ENCODE assay signal across 20 cellular contexts in the genomic region with DNA sequence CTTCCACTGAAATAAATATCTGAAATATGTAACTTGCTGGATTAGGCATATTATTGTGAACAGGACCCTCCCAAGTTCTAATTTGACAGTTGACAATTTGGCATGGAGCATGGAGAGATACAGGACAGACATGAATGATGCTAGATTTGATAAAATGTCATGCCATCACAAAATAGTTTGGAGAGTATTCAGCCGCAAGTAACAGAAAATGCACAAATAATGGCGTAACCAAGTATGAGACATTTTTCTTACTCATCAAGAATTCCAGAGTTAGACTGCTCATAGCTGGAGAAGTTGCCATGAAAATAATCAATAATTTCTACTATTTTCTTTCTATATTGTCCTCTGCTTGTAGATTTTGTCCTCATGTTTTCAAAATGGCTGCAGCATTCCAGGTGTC. TPM values are rescaled to one million over a fixed set of nuclear protein-coding genes. Genes with fewer than 3 reads are reported as not detected.
A peak's percentile ranks its signal among the peaks of the same experiment; 100 is the strongest.
DNase-seq lines count a peak whose midpoint lies in the region; ATAC-seq, FAIRE-seq and TF ChIP-seq lines count a peak whose summit lies in the region.
"Had no signal": no experiment of that assay in that cellular context is flagged by ENCODE, and none has a peak within 500 bp of the region (broad histone marks: within the 10 kb centered on the region; RNA-seq: fewer than 3 reads in every experiment).

No MANE protein-coding gene starts in this region.

- H3K4me3 ChIP-seq in AG10803 (ENCODE audit: low read length) (no peak overlapping the region), mammary epithelial cell (replicated peaks in 1 of 3; ENCODE audit: insufficient read depth in 1 of 3, low read depth in 2 of 3, low read length in 3 of 3) (no peak overlapping the region), liver (ENCODE audit: low read depth in 1 of 3, low read length in 3 of 3) (no peak overlapping the region), sigmoid colon (no peak overlapping the region)
- H3K4me3 ChIP-seq: PC-9, SJCRH30 had no signal

- TF ChIP-seq RAD21 in liver (IDR thresholded peaks at IDR 0.05), result no peak

- H3K4me1 Mint-ChIP-seq in HFFc6 (ENCODE audit: low read depth), result peaks cover 54% of the 10 kb centered on the region
- H3K4me1 Mint-ChIP-seq: CD4-positive, alpha-beta memory T cell had no signal

- no peak overlapping the region for H3K9ac ChIP-seq in mammary epithelial cell (ENCODE audit: insufficient read depth, low read length)
- no peak overlapping the region for H3K9ac ChIP-seq in liver (ENCODE audit: low read depth in 1 of 2, low read length in 2 of 2)

- H3K36me3 Mint-ChIP-seq in HFFc6 (ENCODE audit: low read depth), result 0 out of 2 replicates have a peak, but pooled peaks cover 4% of the 10 kb centered on the region
- H3K36me3 Mint-ChIP-seq: CD4-positive, alpha-beta memory T cell had no signal

- dilution Hi-C loops in mammary epithelial cell (cut with HindIII; ENCODE audit: low sequenced_read_pairs), result no loop called here

- H3K4me2 ChIP-seq in mammary epithelial cell (ENCODE audit: insufficient read depth, low read depth, low read length), result no peak overlapping the region
- H3K4me2 ChIP-seq: PC-9 had no signal

- no peak overlapping the region; the same call in 1 of the 2 replicates for H3K4me3 Mint-ChIP-seq in HFFc6
- H3K4me3 Mint-ChIP-seq: CD4-positive, alpha-beta memory T cell; H9 had no signal

- peaks cover 13% of the 10 kb centered on the region; the same call in 1 of the 2 replicates for H3K27me3 Mint-ChIP-seq in HFFc6 (ENCODE audit: insufficient read depth)

- BruUV-seq in mammary epithelial cell (replicated peaks; lab: Mats Ljungman, UMichigan), result no TSS peak

- no peak for TF ChIP-seq POLR2A in sigmoid colon (IDR thresholded peaks at IDR 0.05)
- no peak for TF ChIP-seq POLR2A in GM12892 (IDR thresholded peaks at IDR 0.05; ENCODE audit: low read depth, low read length)

- 49% methylated on average over 2 of the region's 2 CpGs for WGBS in mammary epithelial cell (ENCODE audit: low coverage, missing lambda C conversion rate)
- 96% methylated on average over 2 of the region's 2 CpGs for WGBS in liver
- 97 to 98% methylated on average over 2 of the region's 2 CpGs for WGBS in sigmoid colon, 2 donors

- CTCF ChIA-PET in mammary epithelial cell (lab: Charles Lee; ENCODE audit: low non-redundant PET), result no interaction called here

- ATAC-seq in GM18858 (IDR thresholded peaks at IDR 0.05; ENCODE audit: unreplicated experiment), result no peak

- H3K27ac ChIP-seq in mammary epithelial cell (ENCODE audit: insufficient read depth, low read depth, low read length) (peak overlapping the region; percentile 60), liver (ENCODE audit: low read depth in 1 of 2, low read length in 2 of 2) (no peak overlapping the region), sigmoid colon (no peak overlapping the region)
- H3K27ac ChIP-seq: PC-9, SJCRH30 had no signal

- no peaks in the 10 kb centered on the region for H3K27me3 ChIP-seq in mammary epithelial cell (ENCODE audit: insufficient read depth, low read length)
- no peaks in the 10 kb centered on the region for H3K27me3 ChIP-seq in liver (ENCODE audit: control insufficient read depth in 4 of 4, insufficient read depth in 4 of 4, low read length in 3 of 4)
- H3K27me3 ChIP-seq in sigmoid colon, result no peaks in the 10 kb centered on the region
- H3K27me3 ChIP-seq: SJCRH30 had no signal

- peaks cover 14% of the 10 kb centered on the region for H3K9me3 ChIP-seq in mammary epithelial cell (replicated peaks; ENCODE audit: insufficient read depth, low read length)
- no peaks in the 10 kb centered on the region for H3K9me3 ChIP-seq in liver (ENCODE audit: control insufficient read depth in 4 of 4, low read length in 3 of 4)
- H3K9me3 ChIP-seq in sigmoid colon, result no peaks in the 10 kb centered on the region
- H3K9me3 ChIP-seq: SJCRH30 had no signal

- TF ChIP-seq CTCF in AG10803 (conservative IDR thresholded peaks at IDR 0.05; ENCODE audit: low read length), result no peak
- TF ChIP-seq CTCF in HFFc6 (IDR thresholded peaks at IDR 0.05), result no peak
- TF ChIP-seq CTCF in mammary epithelial cell (conservative IDR thresholded peaks at IDR 0.05 in 1 of 2, IDR thresholded peaks at IDR 0.05 in 1 of 2; ENCODE audit: extremely low read depth in 1 of 2, insufficient read depth in 1 of 2, low read depth in 1 of 2, low read length in 2 of 2), result no peak
- no peak for TF ChIP-seq CTCF in liver (IDR thresholded peaks at IDR 0.05; ENCODE audit: low read depth, low read length, missing input control)
- no peak for TF ChIP-seq CTCF in sigmoid colon (IDR thresholded peaks at IDR 0.05)

- peaks cover 34% of the 10 kb centered on the region for H3K4me1 ChIP-seq in mammary epithelial cell (ENCODE audit: insufficient read depth, low read length)
- peaks cover 3 to 52% (median 18%) of the 10 kb centered on the region in 4 donors for H3K4me1 ChIP-seq in liver (ENCODE audit: control insufficient read depth in 4 of 4, insufficient read depth in 4 of 4, low read length in 3 of 4)
- no peaks in the 10 kb centered on the region for H3K4me1 ChIP-seq in sigmoid colon

- no peak overlapping the region; the same call in 1 of the 2 replicates for H3K27ac Mint-ChIP-seq in HFFc6
- H3K27ac Mint-ChIP-seq: CD4-positive, alpha-beta memory T cell; H9 had no signal

- H3K36me3 ChIP-seq in mammary epithelial cell (ENCODE audit: insufficient read depth, low read length) (no peaks in the 10 kb centered on the region), liver (ENCODE audit: control insufficient read depth in 4 of 4, insufficient read depth in 3 of 4, low read depth in 1 of 4, low read length in 3 of 4) (no peaks in the 10 kb centered on the region), sigmoid colon (no peaks in the 10 kb centered on the region)
- H3K36me3 ChIP-seq: SJCRH30 had no signal

- DNase-seq in AG10803 (ENCODE audit: low read depth) (peak; percentile 40), HFFc6 (peak; percentile 24), mammary epithelial cell (no peak), NCI-H2171 treated with DMSO at 0.1 percent for 48 hours (lab: John Stamatoyannopoulos, UW) (no peak), sigmoid colon (no peak), GM12892 (ENCODE audit: insufficient read length) (no peak)
- DNase-seq: CD4-positive, alpha-beta memory T cell; DMS153; H9; NCI-H1417 treated with DMSO at 0.1 percent for 48 hours; NCI-H187 treated with DMSO at 0.1 percent for 48 hours; NCI-H226; NCI-H524; PC-9; SJCRH30 had no signal

- no peak for TF ChIP-seq EP300 in sigmoid colon (IDR thresholded peaks at IDR 0.05)

- no peaks in the 10 kb centered on the region for H4K20me1 ChIP-seq in mammary epithelial cell (ENCODE audit: insufficient read depth, low read length)

- in situ Hi-C loops in mammary epithelial cell (cut with MboI; ENCODE audit: low sequenced_read_pairs in 2 of 2), result no loop called here

- FAIRE-seq in GM12892 (lab: Jason Lieb, UNC), result no peak

- H2AFZ ChIP-seq in mammary epithelial cell (ENCODE audit: low read depth, low read length), result no peak overlapping the region
- H2AFZ ChIP-seq: PC-9 had no signal

- intact Hi-C loops in mammary epithelial cell (cut with micrococcal nuclease) (no loop called here), sigmoid colon (cut with DNase I) (no loop called here)

- H3K9me3 Mint-ChIP-seq in HFFc6, result peaks cover 5% of the 10 kb centered on the region

- no peaks in the 10 kb centered on the region for H3K79me2 ChIP-seq in mammary epithelial cell (ENCODE audit: insufficient read depth, low read length)

TF ChIP-seq in liver, 16 proteins besides CTCF, POLR2A, EP300 and RAD21:
- no peak for TF ChIP-seq NR2F2 (IDR thresholded peaks at IDR 0.05)
- TF ChIP-seq ZBTB33 (IDR thresholded peaks at IDR 0.05), result no peak
- TF ChIP-seq HNF4A (conservative IDR thresholded peaks at IDR 0.05), result no peak
- TF ChIP-seq SP1 (IDR thresholded peaks at IDR 0.05), result no peak
- peak; percentile 30 for TF ChIP-seq YY1 (IDR thresholded peaks at IDR 0.05)
- no peak for TF ChIP-seq FOXA2 (IDR thresholded peaks at IDR 0.05)
- TF ChIP-seq, protein P1, sequence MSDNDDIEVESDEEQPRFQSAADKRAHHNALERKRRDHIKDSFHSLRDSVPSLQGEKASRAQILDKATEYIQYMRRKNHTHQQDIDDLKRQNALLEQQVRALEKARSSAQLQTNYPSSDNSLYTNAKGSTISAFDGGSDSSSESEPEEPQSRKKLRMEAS (IDR thresholded peaks at IDR 0.05), result no peak

RNA-seq across cellular contexts. Expression of gene GPAM, which starts 45.5 kb away (rescaled TPM):
- 10 to 100 TPM in 5 of 6 experiments, 1 to 10 TPM in 1; 7.4 to 14.7 (median 11.4) TPM for total RNA-seq in HFFc6 (2021; fragmentation: NEBNext Ultra II Directional; extraction: Animal tissue kit (Norgen Biotek cat#: 25700))
- total RNA-seq in mammary epithelial cell, result 10 to 100 TPM in 1 of 2 donors, 1 to 10 TPM in 1; 9.5 to 17.5 TPM
- polyA plus RNA-seq in mammary epithelial cell, result 6.8 TPM
- 9.6 TPM for polyA minus RNA-seq in mammary epithelial cell
- 100 to 1,000 TPM; 157 to 214 TPM for total RNA-seq in liver
- 100 to 1,000 TPM in 1 of 2 donors, 10 to 100 TPM in 1; 35.5 to 136 TPM for polyA plus RNA-seq in liver
- 10 to 100 TPM in 1 of 4 donors, 1 to 10 TPM in 3; 4.8 to 61.4 (median 6.1) TPM for total RNA-seq in sigmoid colon
- polyA plus RNA-seq in sigmoid colon, result 10 to 100 TPM in 1 of 3 donors, 1 to 10 TPM in 1, under 1 TPM in 1; 0.92 to 14.4 (median 3.0) TPM
- polyA plus RNA-seq in GM12892 (2012; ENCODE audit: missing spikeins), result 3.5 TPM

RNA-seq across cellular contexts. Expression of gene TECTB, which starts 54.1 kb away (rescaled TPM):
- total RNA-seq in HFFc6 (2021; fragmentation: NEBNext Ultra II Directional; extraction: Animal tissue kit (Norgen Biotek cat#: 25700)), result not detected
- total RNA-seq in mammary epithelial cell, result not detected
- not detected for polyA plus RNA-seq in mammary epithelial cell
- not detected for polyA minus RNA-seq in mammary epithelial cell
- total RNA-seq in liver, result under 1 TPM; 0.05 to 0.08 TPM
- polyA plus RNA-seq in liver, result under 1 TPM; 0.08 to 0.44 TPM
- total RNA-seq in sigmoid colon, result not detected
- polyA plus RNA-seq in sigmoid colon, result not detected
- not detected for polyA plus RNA-seq in GM12892 (2012; ENCODE audit: missing spikeins)
- total RNA-seq: A172; CD4-positive, alpha-beta memory T cell; Daoy; H9; HT-29; PC-9; SJCRH30 had no signal
- polyA plus RNA-seq: CD4-positive, alpha-beta memory T cell had no signal

Comparison
In these comparisons a context has a peak if more than half of its experiments do, and no peak if none do; other contexts are left out.
1. DNase-seq: peak in AG10803 (single experiment) and HFFc6 (single experiment); none in mammary epithelial cell (single experiment), NCI-H2171 treated with DMSO at 0.1 percent for 48 hours (single experiment), sigmoid colon (single experiment) and GM12892 (single experiment).